Comparison of ENCODE assay signal across 8 cellular contexts in the genomic region with DNA sequence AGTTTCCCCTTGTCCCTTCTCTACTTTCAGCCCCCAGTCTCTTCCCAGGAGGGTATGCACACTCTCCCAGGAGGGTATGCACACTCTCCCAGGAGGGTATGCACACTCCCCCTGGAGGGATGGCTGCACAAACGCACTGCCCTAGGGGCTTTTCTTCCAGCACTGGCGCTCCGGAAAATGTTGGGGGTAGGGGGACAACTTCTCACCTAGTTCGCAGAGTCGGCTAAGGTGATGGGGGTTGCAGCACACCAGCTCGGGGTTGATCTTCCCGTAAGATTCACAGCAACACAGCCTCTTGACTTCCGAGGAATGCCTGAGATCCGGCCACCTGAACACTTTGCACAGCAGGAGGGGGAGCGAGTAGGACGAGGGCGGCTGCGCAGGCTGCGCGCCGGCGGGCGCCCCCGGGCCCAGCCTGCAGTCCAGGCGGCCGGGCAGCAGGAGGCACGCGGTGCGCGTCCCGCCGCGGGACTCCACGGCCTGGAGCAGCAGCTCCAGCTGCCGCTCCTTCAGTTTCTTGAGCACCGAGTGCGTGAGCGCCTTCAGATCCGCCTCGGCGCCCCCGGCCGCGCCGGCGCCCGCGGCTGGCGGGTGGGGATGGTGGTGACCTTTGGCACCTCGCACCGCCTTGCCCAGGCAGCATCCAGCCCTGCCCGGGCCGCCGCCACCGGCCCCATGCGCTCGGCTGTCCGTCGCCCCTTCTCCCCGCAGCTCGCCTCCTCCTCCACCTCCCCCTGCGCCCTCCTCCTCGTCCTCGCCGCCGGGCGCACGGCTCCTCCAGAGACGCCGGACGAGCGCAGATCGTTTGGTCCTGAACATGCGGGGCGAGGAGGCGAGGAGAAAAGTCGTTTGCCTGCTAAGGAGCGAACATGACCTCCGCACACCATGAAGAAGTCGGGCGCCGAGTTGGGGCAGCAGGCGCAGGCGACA. TPM values are rescaled to one million over a fixed set of nuclear protein-coding genes. Genes with fewer than 3 reads are reported as not detected.
DNase-seq lines count a peak whose midpoint lies in the region; ATAC-seq, FAIRE-seq and TF ChIP-seq lines count a peak whose summit lies in the region.

No MANE protein-coding gene starts in this region.

- peaks cover 3% of the 10 kb centered on the region for H3K36me3 Mint-ChIP-seq in brain
- H3K36me3 Mint-ChIP-seq in stimulated activated memory B cell treated with anti-CD40 and anti-IgM and Interleukin-4, amounts not matched to agents 10 μg/mL and 1 μg/mL and 100 μg/mL, for 72 hours, result peaks cover 34% of the 10 kb centered on the region

- H3K4me3 ChIP-seq in AG09309 (ENCODE audit: control insufficient read depth, low read depth, low read length), result peak overlapping the region; percentile 82
- peak overlapping the region; percentile 95 for H3K4me3 ChIP-seq in OCI-LY7 (ENCODE audit: low read depth, low read length, poor library complexity, severe bottlenecking)

- H3K27ac Mint-ChIP-seq in brain, result peak overlapping the region; percentile 86 to 99 (median 94)
- H3K27ac Mint-ChIP-seq in stimulated activated memory B cell treated with anti-CD40 and anti-IgM and Interleukin-4, amounts not matched to agents 10 μg/mL and 1 μg/mL and 100 μg/mL, for 72 hours, result peak overlapping the region; percentile 100

- peaks cover 21% of the 10 kb centered on the region for H3K27me3 Mint-ChIP-seq in brain
- no peaks in the 10 kb centered on the region for H3K27me3 Mint-ChIP-seq in stimulated activated memory B cell treated with anti-CD40 and anti-IgM and Interleukin-4, amounts not matched to agents 10 μg/mL and 1 μg/mL and 100 μg/mL, for 72 hours

- H3K4me1 ChIP-seq in OCI-LY7 (ENCODE audit: insufficient read depth, low read length, poor library complexity, severe bottlenecking), result peaks cover 40% of the 10 kb centered on the region

- peaks cover 36% of the 10 kb centered on the region for H3K36me3 ChIP-seq in OCI-LY7 (ENCODE audit: insufficient read depth, low read length)

- H3K27me3 ChIP-seq in layer of hippocampus (ENCODE audit: control insufficient read depth, insufficient read depth, low read length), result no peaks in the 10 kb centered on the region

- peak overlapping the region; percentile 57 for H3K27ac ChIP-seq in OCI-LY7 (ENCODE audit: low read depth, low read length, poor library complexity, severe bottlenecking)
- H3K27ac ChIP-seq in layer of hippocampus (ENCODE audit: low read depth, low read length), result peak overlapping the region; percentile 82

- DNase-seq in AG09309 (ENCODE audit: low read depth) (no peak), GM12891 (ENCODE audit: insufficient read length, low spot score) (no peak), OCI-LY7 (ENCODE audit: low spot score) (peak; percentile 54)

- BruUV-seq in OCI-LY7 (replicated peaks; lab: Mats Ljungman, UMichigan), result no TSS peak

- peak; percentile 24 for ATAC-seq in stimulated activated memory B cell treated with anti-CD40 and anti-IgM and Interleukin-4, amounts not matched to agents 10 μg/mL and 1 μg/mL and 100 μg/mL, for 72 hours
- ATAC-seq in GM21360 (IDR thresholded peaks at IDR 0.05; ENCODE audit: unreplicated experiment) (no peak), HG02759 (IDR thresholded peaks at IDR 0.05; ENCODE audit: unreplicated experiment) (no peak)

- H3K9me2 ChIP-seq in OCI-LY7 (ENCODE audit: insufficient read depth, low read length), result no peaks in the 10 kb centered on the region

- H3K9me3 ChIP-seq in OCI-LY7 (ENCODE audit: low read length), result no peaks in the 10 kb centered on the region

- no peak overlapping the region for H2AFZ ChIP-seq in OCI-LY7 (ENCODE audit: low read length)

- peaks cover 61% of the 10 kb centered on the region for H3K79me2 ChIP-seq in OCI-LY7 (ENCODE audit: insufficient read depth, low read depth, low read length)

- H3K4me3 Mint-ChIP-seq in brain, result peak overlapping the region; percentile 94 to 100 (median 99)
- H3K4me3 Mint-ChIP-seq in stimulated activated memory B cell treated with anti-CD40 and anti-IgM and Interleukin-4, amounts not matched to agents 10 μg/mL and 1 μg/mL and 100 μg/mL, for 72 hours, result peak overlapping the region; percentile 100

- peak; percentile 88 for FAIRE-seq in GM12891 (lab: Jason Lieb, UNC)

- H3K4me2 ChIP-seq in OCI-LY7 (ENCODE audit: low read length), result peak overlapping the region; percentile 90

- TF ChIP-seq CTCF in AG09309 (IDR thresholded peaks at IDR 0.05; ENCODE audit: control insufficient read depth, insufficient read depth, low read depth, low read length, missing control alignments) (peak; percentile 1), OCI-LY7 (conservative IDR thresholded peaks at IDR 0.05; ENCODE audit: low read length) (no peak), brain (conservative IDR thresholded peaks at IDR 0.05) (peak in 1 of 2 experiments; percentile 14)

- POLR2A ChIA-PET in OCI-LY7 (lab: Charles Lee), result no interaction called here

- CTCF ChIA-PET in OCI-LY7 (lab: Charles Lee; ENCODE audit: unreplicated experiment), result no interaction called here

- H3K9me3 Mint-ChIP-seq in brain, result peaks cover 0 to 6% (median 0%) of the 10 kb centered on the region in 5 experiments
- H3K9me3 Mint-ChIP-seq in stimulated activated memory B cell treated with anti-CD40 and anti-IgM and Interleukin-4, amounts not matched to agents 10 μg/mL and 1 μg/mL and 100 μg/mL, for 72 hours, result no peaks in the 10 kb centered on the region

- H3K4me1 Mint-ChIP-seq in brain, result peaks cover 51% of the 10 kb centered on the region
- peaks cover 46% of the 10 kb centered on the region for H3K4me1 Mint-ChIP-seq in stimulated activated memory B cell treated with anti-CD40 and anti-IgM and Interleukin-4, amounts not matched to agents 10 μg/mL and 1 μg/mL and 100 μg/mL, for 72 hours

- intact Hi-C loops in OCI-LY7 (cut with micrococcal nuclease; ENCODE audit: unreplicated experiment), result loop anchor here (2.0 kb wide), 3 partner anchors 15 to 173 kb away; no protein-coding TSS in a partner anchor

- TF ChIP-seq POLR2A in GM12891 (IDR thresholded peaks at IDR 0.05; ENCODE audit: low read depth, low read length), result no peak

- peaks cover 16% of the 10 kb centered on the region for H4K20me1 ChIP-seq in OCI-LY7 (ENCODE audit: insufficient read depth, low read length)

TF ChIP-seq in GM12891, 5 proteins besides CTCF, POLR2A, EP300 and RAD21:
- TF ChIP-seq PAX5 (IDR thresholded peaks at IDR 0.05; ENCODE audit: insufficient read depth, low read length, severe bottlenecking) (no peak), TAF1 (IDR thresholded peaks at IDR 0.05; ENCODE audit: low read depth, low read length) (no peak), POU2F2 (IDR thresholded peaks at IDR 0.05; ENCODE audit: low read depth, low read length) (no peak), POLR2AphosphoS5 (IDR thresholded peaks at IDR 0.05; ENCODE audit: low read depth, low read length) (no peak), SPI1 (IDR thresholded peaks at IDR 0.05; ENCODE audit: low read depth, low read length) (no peak)

RNA-seq across cellular contexts. Expression of a gene that starts 0.9 kb away (rescaled TPM):
- polyA plus RNA-seq in GM12891 (2012; ENCODE audit: low read depth, missing spikeins), result 4.7 TPM
- 13.5 and 15.1 TPM in 2 replicates for total RNA-seq in OCI-LY7 (2014; rRNA removed; shearing (Covaris generic))
- total RNA-seq in OCI-LY7 (2022), result 2.9 and 3.2 TPM in 2 replicates
- 8.0 TPM for polyA plus RNA-seq in brain (ENCODE audit: insufficient read depth, low read depth, low replicate concordance)
